In genomic region chr16:15961060-15961511, GRCh38 we compare ENCODE assay signal across 9 cellular contexts. TPM values are rescaled to one million over a fixed set of nuclear protein-coding genes. Genes with fewer than 3 reads are reported as not detected.
DNase-seq lines count a peak whose midpoint lies in the region; ATAC-seq and TF ChIP-seq lines count a peak whose summit lies in the region.
"Had no signal": no experiment of that assay in that cellular context is flagged by ENCODE, and none has a peak within 500 bp of the region (broad histone marks: within the 10 kb centered on the region; RNA-seq: fewer than 3 reads in every experiment).

No MANE protein-coding gene starts in this region.

- peak overlapping the region; percentile 89 for H3K27ac Mint-ChIP-seq in CD4-positive, alpha-beta T cell
- H3K27ac Mint-ChIP-seq in GM23338: peak overlapping the region; percentile 73

- peaks cover 100% of the 10 kb centered on the region for H3K79me2 ChIP-seq in GM23338 (replicated peaks; ENCODE audit: insufficient read depth)

- peaks cover 7% of the 10 kb centered on the region for H3K36me3 Mint-ChIP-seq in CD4-positive, alpha-beta T cell (ENCODE audit: low read depth)
- peaks cover 43% of the 10 kb centered on the region for H3K36me3 Mint-ChIP-seq in GM23338 (ENCODE audit: low read depth)

- H3K9me2 ChIP-seq in GM23338 (ENCODE audit: insufficient read depth): no peaks in the 10 kb centered on the region

- no peaks in the 10 kb centered on the region for H3K9me3 ChIP-seq in CD4-positive, alpha-beta T cell (ENCODE audit: control insufficient read depth, low read length)
- H3K9me3 ChIP-seq in colonic mucosa (no peaks in the 10 kb centered on the region), adrenal gland (replicated peaks in 1 of 3) (no peaks in the 10 kb centered on the region)

- POLR2A ChIA-PET in CD4-positive, alpha-beta T cell (lab: Charles Lee): interaction anchor here (2.5 kb wide), 2 partner anchors 11 to 73 kb away, joined by 14 to 17 read pairs; partner anchors contain the start of gene CEP20

- DNase-seq in CD4-positive, alpha-beta T cell: peak; percentile 46 to 81 (median 58)
- no peak for DNase-seq in GM23338 (ENCODE audit: low spot score)
- DNase-seq in T-helper 9 cell: peak; percentile 49
- no peak for DNase-seq in colonic mucosa
- DNase-seq in stimulated activated CD8-positive, alpha-beta memory T cell treated with anti-CD3 and anti-CD28 coated beads, Interleukin-15, amount 100 ng/mL, for 1 hour (ENCODE audit: low read depth): peak; percentile 32
- DNase-seq in adrenal gland: no peak
- DNase-seq in foreskin keratinocyte: no peak
- DNase-seq in retina: no peak

- peak overlapping the region; percentile 73 for H3K4me3 Mint-ChIP-seq in CD4-positive, alpha-beta T cell
- H3K4me3 Mint-ChIP-seq in GM23338: no peak overlapping the region

- H3K27ac ChIP-seq in CD4-positive, alpha-beta T cell (ENCODE audit: low read depth, low read length): peak overlapping the region; percentile 86
- H3K27ac ChIP-seq in GM23338 (ENCODE audit: low read depth) (peak overlapping the region; percentile 78; the same call in 1 of the 2 replicates), colonic mucosa (peak overlapping the region; percentile 37), adrenal gland (no peak overlapping the region), foreskin keratinocyte (no peak overlapping the region)
- H3K27ac ChIP-seq: cardiac muscle cell had no signal

- H3K4me3 ChIP-seq in GM23338 (no peak overlapping the region), colonic mucosa (no peak overlapping the region), adrenal gland (no peak overlapping the region)
- H3K4me3 ChIP-seq: cardiac muscle cell had no signal

- no peaks in the 10 kb centered on the region for H3K27me3 Mint-ChIP-seq in CD4-positive, alpha-beta T cell
- peaks cover 10% of the 10 kb centered on the region for H3K27me3 Mint-ChIP-seq in GM23338 (ENCODE audit: insufficient read depth, low read depth, poor library complexity)

- ATAC-seq in CD4-positive, alpha-beta T cell (ENCODE audit: poor library complexity): peak; percentile 84
- ATAC-seq in GM23338: no peak
- ATAC-seq in foreskin keratinocyte: no peak

- TF ChIP-seq POLR2A in adrenal gland (IDR thresholded peaks at IDR 0.05): no peak

- peaks cover 44% of the 10 kb centered on the region for H4K20me1 ChIP-seq in GM23338 (replicated peaks; ENCODE audit: insufficient read depth)

- CTCF ChIA-PET in CD4-positive, alpha-beta T cell (lab: Charles Lee): no interaction called here

- no peaks in the 10 kb centered on the region for H3K9me3 Mint-ChIP-seq in CD4-positive, alpha-beta T cell
- peaks cover 32% of the 10 kb centered on the region for H3K9me3 Mint-ChIP-seq in GM23338

- TF ChIP-seq CTCF in CD4-positive, alpha-beta T cell (IDR thresholded peaks at IDR 0.05): no peak
- TF ChIP-seq CTCF in GM23338 (conservative IDR thresholded peaks at IDR 0.05; ENCODE audit: low read depth in 2 of 2) (no peak), colonic mucosa (IDR thresholded peaks at IDR 0.05) (no peak), adrenal gland (IDR thresholded peaks at IDR 0.05) (no peak), foreskin keratinocyte (conservative IDR thresholded peaks at IDR 0.05) (no peak)

- no peak overlapping the region for H2AFZ ChIP-seq in GM23338

- intact Hi-C loops in CD4-positive, alpha-beta T cell (cut with DNase I, micrococcal nuclease): loop anchor here in 1 of 2 experiments (1.0 kb wide), 2 partner anchors 11 to 73 kb away; partner anchors contain the start of gene CEP20
- intact Hi-C loops in colonic mucosa (cut with DNase I): no loop called here
- intact Hi-C loops in adrenal gland (cut with DNase I): no loop called here

- no peaks in the 10 kb centered on the region; the same call in 1 of the 2 replicates for H3K36me3 ChIP-seq in GM23338 (ENCODE audit: insufficient read depth)
- no peaks in the 10 kb centered on the region for H3K36me3 ChIP-seq in colonic mucosa
- no peaks in the 10 kb centered on the region for H3K36me3 ChIP-seq in adrenal gland (replicated peaks in 1 of 2)
- H3K36me3 ChIP-seq: cardiac muscle cell had no signal

- H3K4me1 Mint-ChIP-seq in CD4-positive, alpha-beta T cell (ENCODE audit: low read depth): peaks cover 73% of the 10 kb centered on the region
- peaks cover 43% of the 10 kb centered on the region for H3K4me1 Mint-ChIP-seq in GM23338

- H3K4me2 ChIP-seq in GM23338: no peak overlapping the region

- no peaks in the 10 kb centered on the region; the same call in 1 of the 2 replicates for H3F3A ChIP-seq in GM23338 (replicated peaks; ENCODE audit: low read depth)

- no peak overlapping the region for H3K9ac ChIP-seq in colonic mucosa (ENCODE audit: low read depth in 2 of 2, low read length in 2 of 2)

- H3K27me3 ChIP-seq in CD4-positive, alpha-beta T cell (ENCODE audit: control insufficient read depth, insufficient read depth, low read length): no peaks in the 10 kb centered on the region
- H3K27me3 ChIP-seq in GM23338 (ENCODE audit: insufficient read depth) (no peaks in the 10 kb centered on the region), colonic mucosa (no peaks in the 10 kb centered on the region), adrenal gland (no peaks in the 10 kb centered on the region), foreskin keratinocyte (no peaks in the 10 kb centered on the region)
- H3K27me3 ChIP-seq: cardiac muscle cell had no signal

- WGBS in adrenal gland, 4 donors: 71 to 75% (median 73%) methylated on average over 5 of the region's 5 CpGs

- H3K4me1 ChIP-seq in GM23338 (ENCODE audit: insufficient read depth): peaks cover 53% of the 10 kb centered on the region
- no peaks in the 10 kb centered on the region for H3K4me1 ChIP-seq in colonic mucosa
- peaks cover 0 to 13% of the 10 kb centered on the region in 2 donors for H3K4me1 ChIP-seq in adrenal gland (replicated peaks in 1 of 2)
- peaks cover 6% of the 10 kb centered on the region for H3K4me1 ChIP-seq in foreskin keratinocyte

TF ChIP-seq in GM23338, 12 proteins besides CTCF, POLR2A, EP300 and RAD21 (continues in another document):
- TF ChIP-seq EZH2 (IDR thresholded peaks at IDR 0.05; ENCODE audit: low read depth, unreplicated experiment) (no peak), CREB1 (CRISPR knock-in tag; IDR thresholded peaks at IDR 0.05; ENCODE audit: low read depth) (no peak), EZH2phosphoT487 (IDR thresholded peaks at IDR 0.05; ENCODE audit: unreplicated experiment) (no peak), ZNF114 (CRISPR knock-in tag; IDR thresholded peaks at IDR 0.05) (no peak), POLR2AphosphoS5 (IDR thresholded peaks at IDR 0.05; ENCODE audit: low read depth) (no peak)

RNA-seq across cellular contexts. Expression of gene ABCC1, which starts 11.7 kb away (rescaled TPM):
- 10 to 100 TPM; 42.9 to 44.8 TPM for total RNA-seq in CD4-positive, alpha-beta T cell
- total RNA-seq in GM23338 (2014; rRNA removed; shearing (Covaris generic)): 46.6 and 48.2 TPM in 2 replicates
- 11.0 and 12.6 TPM in 2 replicates for polyA plus RNA-seq in GM23338 (2016; fragmentation: Nextera tagmentation; extraction: Ambion mirVana)
- 10 to 100 TPM; 22.0 to 22.2 TPM for total RNA-seq in colonic mucosa
- total RNA-seq in adrenal gland: 10 to 100 TPM; 23.2 to 38.8 (median 31.3) TPM
- polyA plus RNA-seq in adrenal gland: 10 to 100 TPM; 12.4 to 21.7 (median 13.1) TPM
- 22.1 and 22.3 TPM in 2 replicates for total RNA-seq in foreskin keratinocyte
- polyA plus RNA-seq in foreskin keratinocyte: 7.0 and 8.9 TPM in 2 replicates

Comparison
In these comparisons a context has a peak if more than half of its experiments do, and no peak if none do; other contexts are left out.
1. DNase-seq: peak in CD4-positive, alpha-beta T cell (10 of 10), T-helper 9 cell (single experiment) and stimulated activated CD8-positive, alpha-beta memory T cell treated with anti-CD3 and anti-CD28 coated beads, Interleukin-15, amount 100 ng/mL, for 1 hour (single experiment); none in GM23338 (single experiment), colonic mucosa (single experiment), adrenal gland (0 of 7), foreskin keratinocyte (0 of 2) and retina (single experiment).
2. H3K27ac ChIP-seq: peak in CD4-positive, alpha-beta T cell (single experiment), GM23338 (single experiment) and colonic mucosa (single experiment); none in adrenal gland (0 of 5) and foreskin keratinocyte (single experiment).